ENCODE assay signal across 9 cellular contexts in genomic region chr18:79395308-79395640, GRCh38. TPM values are rescaled to one million over a fixed set of nuclear protein-coding genes. Genes with fewer than 3 reads are reported as not detected.
DNase-seq lines count a peak whose midpoint lies in the region; ATAC-seq and TF ChIP-seq lines count a peak whose summit lies in the region.
"Had no signal": no experiment of that assay in that cellular context is flagged by ENCODE, and none has a peak within 500 bp of the region (broad histone marks: within the 10 kb centered on the region; RNA-seq: fewer than 3 reads in every experiment).

No MANE protein-coding gene starts in this region.

- TF ChIP-seq CTCF in Panc1 (IDR thresholded peaks at IDR 0.05): no peak
- TF ChIP-seq CTCF in right atrium auricular region (IDR thresholded peaks at IDR 0.05): no peak
- no peak for TF ChIP-seq CTCF in smooth muscle cell (IDR thresholded peaks at IDR 0.05; ENCODE audit: borderline replicate concordance, insufficient read depth, poor library complexity, severe bottlenecking)

- H3K36me3 ChIP-seq in GM23248 (ENCODE audit: low read depth) (no peaks in the 10 kb centered on the region), Panc1 (ENCODE audit: control insufficient read depth, insufficient read depth, low read length) (no peaks in the 10 kb centered on the region), right atrium auricular region (no peaks in the 10 kb centered on the region), smooth muscle cell (ENCODE audit: low read depth) (no peaks in the 10 kb centered on the region)
- H3K36me3 ChIP-seq: neutrophil had no signal

- POLR2A ChIA-PET in Panc1 (lab: Charles Lee): interaction anchor here (0.5 to 0.6 kb wide), 2 partner anchors 72 to 639 kb away, joined by 3 to 10 read pairs; partner anchors contain the start of gene RBFA

- in situ Hi-C loops in GM23248 (cut with MboI): no loop called here
- in situ Hi-C loops in Panc1 (cut with HindIII; ENCODE audit: low pct_unique_long_range_greater_than_20kb, low sequenced_read_pairs): no loop called here

- H3K27me3 ChIP-seq in GM23248 (replicated peaks; ENCODE audit: insufficient read depth): no peaks in the 10 kb centered on the region
- H3K27me3 ChIP-seq in Panc1 (ENCODE audit: control insufficient read depth, insufficient read depth, low read length): no peaks in the 10 kb centered on the region
- H3K27me3 ChIP-seq in right atrium auricular region: no peaks in the 10 kb centered on the region
- no peaks in the 10 kb centered on the region for H3K27me3 ChIP-seq in smooth muscle cell (ENCODE audit: low read depth)

- H3K4me2 ChIP-seq in GM23248 (ENCODE audit: unreplicated experiment): no peak overlapping the region
- peak overlapping the region; percentile 91 for H3K4me2 ChIP-seq in smooth muscle cell

- H3F3A ChIP-seq in GM23248 (ENCODE audit: insufficient read depth) (no peaks in the 10 kb centered on the region), smooth muscle cell (ENCODE audit: low read depth) (peaks cover 8% of the 10 kb centered on the region)

- H4K20me1 ChIP-seq in GM23248 (ENCODE audit: insufficient read depth): no peaks in the 10 kb centered on the region
- peaks cover 32% of the 10 kb centered on the region for H4K20me1 ChIP-seq in smooth muscle cell (ENCODE audit: low read depth)

- H3K9ac ChIP-seq in GM23248 (peak overlapping the region; percentile 95), smooth muscle cell (ENCODE audit: low read depth) (peak overlapping the region; percentile 93)

- H3K4me1 ChIP-seq in GM23248 (ENCODE audit: insufficient read depth): no peaks in the 10 kb centered on the region
- H3K4me1 ChIP-seq in Panc1 (ENCODE audit: control insufficient read depth, insufficient read depth, low read length): peaks cover 24% of the 10 kb centered on the region
- H3K4me1 ChIP-seq in right atrium auricular region: peaks cover 0 to 43% of the 10 kb centered on the region in 2 donors
- H3K4me1 ChIP-seq in smooth muscle cell (ENCODE audit: low read depth): peaks cover 6% of the 10 kb centered on the region

- H3K79me2 ChIP-seq in GM23248 (ENCODE audit: insufficient read depth) (no peaks in the 10 kb centered on the region), smooth muscle cell (ENCODE audit: low read depth) (peaks cover 31% of the 10 kb centered on the region)

- H2AFZ ChIP-seq in GM23248: no peak overlapping the region
- no peak overlapping the region for H2AFZ ChIP-seq in smooth muscle cell (ENCODE audit: low read depth)

- H3K9me3 ChIP-seq in GM23248 (ENCODE audit: low read depth) (no peaks in the 10 kb centered on the region), Panc1 (ENCODE audit: control insufficient read depth, insufficient read depth, low read depth, low read length) (no peaks in the 10 kb centered on the region), right atrium auricular region (no peaks in the 10 kb centered on the region), smooth muscle cell (replicated peaks; ENCODE audit: low read depth) (no peaks in the 10 kb centered on the region)
- H3K9me3 ChIP-seq: neutrophil had no signal

- intact Hi-C loops in Panc1 (cut with micrococcal nuclease; ENCODE audit: unreplicated experiment): no loop called here

- H3K4me3 ChIP-seq in GM23248 (no peak overlapping the region), Panc1 (ENCODE audit: low read depth in 2 of 2, low read length in 2 of 2) (peak overlapping the region; percentile 59 to 70), right atrium auricular region (peak overlapping the region; percentile 43 to 71), smooth muscle cell (peak overlapping the region; percentile 45)

- WGBS in GM23248 (ENCODE audit: low coverage in 1 of 2, low lambda C conversion rate in 2 of 2, missing lambda C conversion rate in 2 of 2), 2 experiments: 4 to 7% methylated on average over 11 to 31 of the region's 34 CpGs
- WGBS in smooth muscle cell (ENCODE audit: low lambda C conversion rate): 7% methylated on average over 3 of the region's 34 CpGs

- DNase-seq in GM23248 (no peak), Panc1 (ENCODE audit: low read depth, low spot score) (no peak), right atrium auricular region (ENCODE audit: low spot score) (no peak), smooth muscle cell (lab: John Stamatoyannopoulos, UW; ENCODE audit: unreplicated experiment) (no peak), Ammon's horn (ENCODE audit: low spot score) (no peak), DMS53 (lab: John Stamatoyannopoulos, UW) (no peak), NCI-H1048 (lab: John Stamatoyannopoulos, UW) (no peak)

- peak overlapping the region; percentile 92 for H3K27ac ChIP-seq in GM23248
- H3K27ac ChIP-seq in Panc1 (ENCODE audit: low read length): no peak overlapping the region
- peak overlapping the region; percentile 95 to 96 for H3K27ac ChIP-seq in right atrium auricular region
- peak overlapping the region; percentile 99 for H3K27ac ChIP-seq in smooth muscle cell (ENCODE audit: low read depth)
- H3K27ac ChIP-seq: neutrophil had no signal

- ATAC-seq in Panc1 (no peak), GM18907 (IDR thresholded peaks at IDR 0.05; ENCODE audit: unreplicated experiment) (no peak)

- H3K9me2 ChIP-seq in GM23248 (ENCODE audit: insufficient read depth): no peaks in the 10 kb centered on the region

- BruUV-seq in Panc1 (replicated peaks; lab: Mats Ljungman, UMichigan): no TSS peak

- CTCF ChIA-PET in Panc1 (lab: Charles Lee): interaction anchor here (0.5 kb wide), 1 partner anchor 72 kb away, joined by 5 read pairs; no protein-coding TSS in a partner anchor

RNA-seq across cellular contexts. Expression of gene NFATC1, which starts 0.5 kb away (rescaled TPM):
- 6.4 and 7.5 TPM in 2 replicates for total RNA-seq in GM23248 (2014; rRNA removed; shearing (Covaris generic))
- polyA plus RNA-seq in GM23248 (2016; fragmentation: Nextera tagmentation; extraction: Ambion mirVana) (9.2 and 9.8 TPM in 2 replicates), smooth muscle cell (19.2 and 20.4 TPM in 2 replicates)
- total RNA-seq in Panc1 (2021; ENCODE audit: unreplicated experiment) (30.8 TPM), right atrium auricular region (10 to 100 TPM; 19.0 to 20.2 TPM), smooth muscle cell (12.8 and 13.1 TPM in 2 replicates)
- polyA plus RNA-seq in Panc1 (2012; ENCODE audit: insufficient read length): 38.3 TPM
